ENCODE assay signal across 28 cellular contexts in genomic region chr9:129348890-129349570, GRCh38.
DNase-seq lines count a peak whose midpoint lies in the region; ATAC-seq and TF ChIP-seq lines count a peak whose summit lies in the region.
"Had no signal": no experiment of that assay in that cellular context is flagged by ENCODE, and none has a peak within 500 bp of the region (broad histone marks: within the 10 kb centered on the region; RNA-seq: fewer than 3 reads in every experiment).

No MANE protein-coding gene starts in this region.

- peak overlapping the region in 3 of 11 experiments; percentile 17 to 83 (median 23); a peak in 6 of 22 replicates for H3K27ac ChIP-seq in BLaER1 treated with 17β-estradiol and CSF1 and Interleukin-3, amounts not matched to agents 10 nM and 100 nM
- no peak overlapping the region for H3K27ac ChIP-seq in GM23338 (ENCODE audit: low read depth)
- H3K27ac ChIP-seq: foreskin keratinocyte, right lobe of liver, SJSA1, tibial artery had no signal

- H3K4me3 Mint-ChIP-seq in GM23338 (no peak overlapping the region), nephron progenitor cell (peak overlapping the region; percentile 2)
- H3K4me3 Mint-ChIP-seq: activated T-helper 1 cell treated with anti-CD3 and anti-CD28 coated beads, Interleukin-12 subunit alpha, Interleukin-12 subunit beta, Interleukin-2, Interleukin-4 antibody, amounts not matched to agents 30 ng/mL and 10 ng/mL and 1 ng/mL, durations not matched to agents 14 hours and 24 hours and 36 hours; T-cell had no signal

- H3K9me3 Mint-ChIP-seq in GM23338 (no peaks in the 10 kb centered on the region), nephron progenitor cell (no peaks in the 10 kb centered on the region)
- H3K9me3 Mint-ChIP-seq: activated T-helper 1 cell treated with anti-CD3 and anti-CD28 coated beads, Interleukin-12 subunit alpha, Interleukin-12 subunit beta, Interleukin-2, Interleukin-4 antibody, amounts not matched to agents 30 ng/mL and 10 ng/mL and 1 ng/mL, durations not matched to agents 14 hours and 24 hours and 36 hours; T-cell had no signal

- no peak for TF ChIP-seq CTCF in GM23338 (conservative IDR thresholded peaks at IDR 0.05; ENCODE audit: low read depth in 2 of 2)
- no peak for TF ChIP-seq CTCF in nephron progenitor cell (IDR thresholded peaks at IDR 0.05)

- peak; percentile 27 for DNase-seq in GM23338 (ENCODE audit: low spot score)
- no peak for DNase-seq in adipocyte (ENCODE audit: low read depth)
- DNase-seq in nephron progenitor cell, result no peak
- no peak for DNase-seq in activated CD4-positive, alpha-beta T cell treated with anti-CD3 and anti-CD28 coated beads for 48 hours
- no peak for DNase-seq in SKM-1 treated with dmso at 0.1 percent for 144 hours (lab: John Stamatoyannopoulos, UW; ENCODE audit: unreplicated experiment)
- DNase-seq in stimulated activated CD4-positive, alpha-beta T cell treated with anti-CD3 and anti-CD28 coated beads, Interleukin-4, amount 100 ng/mL, for 1 hour, result no peak
- DNase-seq: activated CD4-positive, CD25-positive, alpha-beta regulatory T cell; activated naive CD4-positive, alpha-beta T cell treated with Interleukin-2 at 50 U/mL for 16 hours; body of pancreas; cerebellar nuclear complex; esophagus squamous epithelium; foreskin keratinocyte; head of caudate nucleus; MV-4-11; NCI-H1436; NCI-H2081; NCI-H774; nucleus accumbens; spleen; T-cell; tibial artery had no signal

- H3K27me3 ChIP-seq in BLaER1 treated with 17β-estradiol and CSF1 and Interleukin-3, amounts not matched to agents 10 nM and 100 nM, result no peaks in the 10 kb centered on the region
- no peaks in the 10 kb centered on the region for H3K27me3 ChIP-seq in GM23338 (ENCODE audit: insufficient read depth)
- no peaks in the 10 kb centered on the region for H3K27me3 ChIP-seq in adipocyte (replicated peaks; ENCODE audit: control insufficient read depth, insufficient read depth, low read length)
- H3K27me3 ChIP-seq: right lobe of liver, SJSA1 had no signal

- peaks cover 41 to 99% (median 90%) of the 10 kb centered on the region in 10 experiments for H3K4me1 ChIP-seq in BLaER1 treated with 17β-estradiol and CSF1 and Interleukin-3, amounts not matched to agents 10 nM and 100 nM
- H3K4me1 ChIP-seq in GM23338 (ENCODE audit: insufficient read depth) (peaks cover 8% of the 10 kb centered on the region), adipocyte (ENCODE audit: control insufficient read depth, insufficient read depth, low read length) (peaks cover 48% of the 10 kb centered on the region)
- H3K4me1 ChIP-seq: foreskin keratinocyte, SJSA1 had no signal

- no peaks in the 10 kb centered on the region for H3K36me3 Mint-ChIP-seq in GM23338 (ENCODE audit: low read depth)
- H3K36me3 Mint-ChIP-seq in nephron progenitor cell (ENCODE audit: low read depth), result no peaks in the 10 kb centered on the region
- H3K36me3 Mint-ChIP-seq: T-cell had no signal

- no peaks in the 10 kb centered on the region for H3K9me2 ChIP-seq in GM23338 (ENCODE audit: insufficient read depth)

- no peak overlapping the region for H2AFZ ChIP-seq in GM23338

- H3K27ac Mint-ChIP-seq in GM23338 (no peak overlapping the region), nephron progenitor cell (peak overlapping the region; percentile 4)
- H3K27ac Mint-ChIP-seq: activated T-helper 1 cell treated with anti-CD3 and anti-CD28 coated beads, Interleukin-12 subunit alpha, Interleukin-12 subunit beta, Interleukin-2, Interleukin-4 antibody, amounts not matched to agents 30 ng/mL and 10 ng/mL and 1 ng/mL, durations not matched to agents 14 hours and 24 hours and 36 hours; progenitor cell of endocrine pancreas; T-cell had no signal

- no peaks in the 10 kb centered on the region for H3K36me3 ChIP-seq in BLaER1 treated with 17β-estradiol and CSF1 and Interleukin-3, amounts not matched to agents 10 nM and 100 nM
- H3K36me3 ChIP-seq in GM23338 (ENCODE audit: insufficient read depth), result no peaks in the 10 kb centered on the region
- H3K36me3 ChIP-seq in adipocyte (ENCODE audit: control insufficient read depth, insufficient read depth, low read length, severe bottlenecking), result no peaks in the 10 kb centered on the region
- H3K36me3 ChIP-seq: esophagus squamous epithelium, HAP-1, left lung, right lobe of liver, SJSA1, spleen, tibial artery had no signal

- H3K9me3 ChIP-seq in BLaER1 treated with 17β-estradiol and CSF1 and Interleukin-3, amounts not matched to agents 10 nM and 100 nM (replicated peaks in 1 of 11), result no peaks in the 10 kb centered on the region
- H3K9me3 ChIP-seq in adipocyte (ENCODE audit: control insufficient read depth, low read length), result no peaks in the 10 kb centered on the region
- H3K9me3 ChIP-seq: body of pancreas, esophagus squamous epithelium, HAP-1, left lung, right lobe of liver, SJSA1, spleen, tibial artery had no signal

- peaks cover 25% of the 10 kb centered on the region for H3K4me1 Mint-ChIP-seq in GM23338
- H3K4me1 Mint-ChIP-seq in nephron progenitor cell, result peaks cover 38% of the 10 kb centered on the region

- H3K27me3 Mint-ChIP-seq in GM23338 (ENCODE audit: insufficient read depth, low read depth, poor library complexity) (peaks cover 10% of the 10 kb centered on the region), nephron progenitor cell (ENCODE audit: low read depth, poor library complexity) (no peaks in the 10 kb centered on the region)
- H3K27me3 Mint-ChIP-seq: progenitor cell of endocrine pancreas had no signal

- H3F3A ChIP-seq in GM23338 (replicated peaks; ENCODE audit: low read depth), result no peaks in the 10 kb centered on the region

- H3K9ac ChIP-seq in BLaER1 treated with 17β-estradiol and CSF1 and Interleukin-3, amounts not matched to agents 10 nM and 100 nM, result 0 out of 22 replicates have a peak overlapping the region, but pooled peaks of 2 of the 11 experiments have one; percentile 8 to 34
- peak overlapping the region; percentile 5 for H3K9ac ChIP-seq in adipocyte (ENCODE audit: low read length)

- H3K4me3 ChIP-seq in BLaER1 treated with 17β-estradiol and CSF1 and Interleukin-3, amounts not matched to agents 10 nM and 100 nM, result no peak overlapping the region
- H3K4me3 ChIP-seq in GM23338 (no peak overlapping the region), adipocyte (ENCODE audit: low read length) (no peak overlapping the region)
- H3K4me3 ChIP-seq: body of pancreas, esophagus squamous epithelium, HAP-1, left lung, right lobe of liver, SJSA1, spleen, tibial artery had no signal

- H3K4me2 ChIP-seq in BLaER1 treated with 17β-estradiol and CSF1 and Interleukin-3, amounts not matched to agents 10 nM and 100 nM, result peak overlapping the region in 8 of 11 experiments; percentile 3 to 98 (median 42); a peak in 11 of 22 replicates
- no peak overlapping the region for H3K4me2 ChIP-seq in GM23338

- no peaks in the 10 kb centered on the region for H4K20me1 ChIP-seq in BLaER1 treated with 17β-estradiol and CSF1 and Interleukin-3, amounts not matched to agents 10 nM and 100 nM
- no peaks in the 10 kb centered on the region for H4K20me1 ChIP-seq in GM23338 (replicated peaks; ENCODE audit: insufficient read depth)

- ATAC-seq in GM23338, result no peak
- ATAC-seq: body of pancreas, foreskin keratinocyte, left lung, right lobe of liver, T-cell had no signal

- H3K79me2 ChIP-seq in GM23338 (replicated peaks; ENCODE audit: insufficient read depth), result no peaks in the 10 kb centered on the region

TF ChIP-seq in GM23338, 12 proteins besides CTCF, POLR2A, EP300 and RAD21 (continues in another document):
- TF ChIP-seq ETS1 (IDR thresholded peaks at IDR 0.05), result no peak
- no peak for TF ChIP-seq STAT1 (IDR thresholded peaks at IDR 0.05; ENCODE audit: unreplicated experiment)
- no peak for TF ChIP-seq EZH2 (IDR thresholded peaks at IDR 0.05; ENCODE audit: low read depth, unreplicated experiment)
- TF ChIP-seq CREB1 (CRISPR knock-in tag; IDR thresholded peaks at IDR 0.05; ENCODE audit: low read depth), result no peak
- TF ChIP-seq EZH2phosphoT487 (IDR thresholded peaks at IDR 0.05; ENCODE audit: unreplicated experiment), result no peak
- no peak for TF ChIP-seq NANOG (IDR thresholded peaks at IDR 0.05; ENCODE audit: borderline replicate concordance)
